In the genomic region with DNA sequence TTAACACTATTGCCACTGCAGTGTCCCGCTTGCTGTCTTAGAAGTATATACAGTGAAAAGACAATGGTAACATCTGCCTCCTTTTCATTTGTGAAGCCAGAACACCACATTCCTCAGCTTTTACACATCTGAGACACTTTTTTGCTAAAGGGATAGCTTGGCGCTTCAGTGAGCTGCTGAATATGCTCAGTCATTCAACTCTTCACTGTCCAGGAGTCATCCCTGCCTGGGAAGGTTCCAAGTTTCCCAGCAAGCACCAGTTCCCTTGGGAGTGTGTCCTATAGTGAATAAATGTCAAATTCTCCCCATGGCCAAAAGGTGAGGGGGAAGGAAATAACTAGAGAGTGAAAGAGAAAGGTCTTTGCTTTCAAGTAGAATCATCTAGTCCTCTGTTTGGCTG, we compare ENCODE assay signal across 1 cellular context.
TF ChIP-seq lines count a peak whose summit lies in the region.

No MANE protein-coding gene starts in this region.

TF ChIP-seq in SK-N-SH treated with all-trans-retinoic acid at 6 μM for 48 hours, 23 proteins besides CTCF, POLR2A, EP300 and RAD21 (continued from another document):
- no peak for TF ChIP-seq TSHZ2 (CRISPR knock-in tag; IDR thresholded peaks at IDR 0.05)
- TF ChIP-seq PATZ1 (CRISPR knock-in tag; IDR thresholded peaks at IDR 0.05; ENCODE audit: borderline replicate concordance), result no peak
